12 cellular contexts compared by ENCODE assay signal in the genomic region with DNA sequence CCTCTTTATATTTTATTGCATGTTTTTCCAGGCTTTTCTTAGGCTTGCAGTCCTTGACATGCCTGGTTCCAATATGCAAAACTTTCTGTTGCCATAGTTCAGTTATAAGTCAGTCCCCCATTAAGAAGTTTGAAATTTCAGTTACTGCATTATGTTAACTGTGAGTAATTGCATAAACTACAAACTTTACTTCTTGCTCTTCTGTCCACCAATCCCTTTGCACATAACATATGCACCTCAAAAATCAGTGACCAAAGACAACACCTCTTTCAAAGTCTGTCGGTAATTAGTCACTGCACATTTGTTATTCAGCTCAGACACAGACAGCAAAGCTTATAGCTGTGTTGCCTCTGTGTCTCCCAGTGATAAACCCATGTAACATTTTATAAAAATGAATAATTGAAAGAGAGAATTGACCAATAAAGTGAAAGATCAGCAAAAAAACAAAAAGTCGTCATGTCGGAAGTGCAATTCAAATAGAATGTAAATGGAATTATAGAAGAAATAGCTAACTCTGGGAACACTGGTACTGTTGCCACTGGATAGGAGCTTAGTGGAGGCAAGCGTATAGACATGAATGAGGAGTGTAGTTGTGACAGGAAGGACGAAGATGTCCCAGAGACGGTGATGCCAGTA.
"Had no signal": no experiment of that assay in that cellular context is flagged by ENCODE, and none has a peak within 500 bp of the region (broad histone marks: within the 10 kb centered on the region; RNA-seq: fewer than 3 reads in every experiment).

No MANE protein-coding gene starts in this region.

- H3K9me3 ChIP-seq: left ventricle myocardium inferior, pancreas, stomach had no signal

- H3K27me3 ChIP-seq: pancreas, stomach had no signal

- H3K27ac Mint-ChIP-seq: activated CD4-positive, alpha-beta T cell treated with anti-CD3 and anti-CD28 coated beads, Interleukin-2, amount 10 ng/mL, durations not matched to agents 7 days and 5 days; activated T-helper 1 cell treated with anti-CD3 and anti-CD28 coated beads, Interleukin-12 subunit alpha, Interleukin-12 subunit beta, Interleukin-2, Interleukin-4 antibody, amounts not matched to agents 30 ng/mL and 10 ng/mL and 1 ng/mL, durations not matched to agents 14 hours and 24 hours and 36 hours; naive thymus-derived CD8-positive, alpha-beta T cell; T-helper 2 cell treated with Interferon-gamma antibody and Interleukin-4, amounts not matched to agents 5 μg/mL and 100 μg/mL, for 36 hours had no signal

- H3K36me3 ChIP-seq: left ventricle myocardium inferior, pancreas, stomach had no signal

- H3K4me3 Mint-ChIP-seq: activated CD4-positive, alpha-beta T cell treated with anti-CD3 and anti-CD28 coated beads, Interleukin-2, amount 10 ng/mL, durations not matched to agents 7 days and 5 days; activated T-helper 1 cell treated with anti-CD3 and anti-CD28 coated beads, Interleukin-12 subunit alpha, Interleukin-12 subunit beta, Interleukin-2, Interleukin-4 antibody, amounts not matched to agents 30 ng/mL and 10 ng/mL and 1 ng/mL, durations not matched to agents 14 hours and 24 hours and 36 hours; naive thymus-derived CD8-positive, alpha-beta T cell; T-helper 2 cell treated with Interferon-gamma antibody and Interleukin-4, amounts not matched to agents 5 μg/mL and 100 μg/mL, for 36 hours had no signal

- H3K36me3 Mint-ChIP-seq: naive thymus-derived CD8-positive, alpha-beta T cell had no signal

- FAIRE-seq: pancreas had no signal

- DNase-seq: activated CD4-positive, alpha-beta T cell treated with anti-CD3 and anti-CD28 coated beads, Interleukin-2, amount 10 ng/mL, durations not matched to agents 7 days and 5 days; activated naive CD4-positive, alpha-beta T cell; aorta; left ventricle myocardium inferior; mesenchymal stem cell; naive thymus-derived CD8-positive, alpha-beta T cell; pancreas; stimulated activated CD4-positive, alpha-beta T cell treated with anti-CD3 and anti-CD28 coated beads, Interleukin-12 subunit alpha, Interleukin-12 subunit beta, amount 100 ng/mL, for 4 hours; stimulated activated CD4-positive, alpha-beta T cell treated with anti-CD3 and anti-CD28 coated beads, Interleukin-2, amount 100 ng/mL, for 24 hours; stomach had no signal

- H3K9me3 Mint-ChIP-seq: activated CD4-positive, alpha-beta T cell treated with anti-CD3 and anti-CD28 coated beads, Interleukin-2, amount 10 ng/mL, durations not matched to agents 7 days and 5 days; activated T-helper 1 cell treated with anti-CD3 and anti-CD28 coated beads, Interleukin-12 subunit alpha, Interleukin-12 subunit beta, Interleukin-2, Interleukin-4 antibody, amounts not matched to agents 30 ng/mL and 10 ng/mL and 1 ng/mL, durations not matched to agents 14 hours and 24 hours and 36 hours; T-helper 2 cell treated with Interferon-gamma antibody and Interleukin-4, amounts not matched to agents 5 μg/mL and 100 μg/mL, for 36 hours had no signal

- H3K4me1 Mint-ChIP-seq: activated CD4-positive, alpha-beta T cell treated with anti-CD3 and anti-CD28 coated beads, Interleukin-2, amount 10 ng/mL, durations not matched to agents 7 days and 5 days had no signal

- H3K4me3 ChIP-seq: left ventricle myocardium inferior, pancreas, stomach had no signal

- H3K4me1 ChIP-seq: left ventricle myocardium inferior, stomach had no signal

- H3K27ac ChIP-seq: left ventricle myocardium inferior, pancreas, stomach had no signal

- ATAC-seq: naive thymus-derived CD8-positive, alpha-beta T cell; pancreas had no signal
